In the genomic region with DNA sequence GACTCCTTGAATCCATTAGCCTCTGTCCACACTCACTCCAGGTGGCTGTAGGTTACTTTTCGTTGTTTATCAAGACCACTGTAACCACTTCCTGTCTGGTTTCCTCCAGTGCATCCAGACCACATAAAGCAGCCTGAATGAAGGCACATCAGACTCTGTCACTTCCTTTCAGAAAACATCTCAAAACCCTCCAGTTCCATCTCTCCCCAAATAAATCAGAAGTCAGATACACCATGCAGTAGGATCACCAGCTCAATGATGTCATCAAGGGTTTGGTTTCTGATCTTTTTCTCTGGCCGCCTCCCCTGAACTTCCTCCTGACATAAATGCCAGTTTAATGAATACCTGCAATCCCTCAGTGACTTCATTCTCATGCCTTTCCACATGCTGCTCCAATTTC, we compare ENCODE assay signal across 12 cellular contexts.
A peak's percentile ranks its signal among the peaks of the same experiment; 100 is the strongest.
DNase-seq lines count a peak whose midpoint lies in the region; ATAC-seq and TF ChIP-seq lines count a peak whose summit lies in the region.
"Had no signal": no experiment of that assay in that cellular context is flagged by ENCODE, and none has a peak within 500 bp of the region (broad histone marks: within the 10 kb centered on the region; RNA-seq: fewer than 3 reads in every experiment).

No MANE protein-coding gene starts in this region.

- peak overlapping the region; percentile 14 for H3K27ac Mint-ChIP-seq in activated naive CD8-positive, alpha-beta T cell treated with anti-CD3 and anti-CD28 coated beads, Interleukin-2, amount 10 ng/mL, durations not matched to agents 7 days and 5 days
- H3K27ac Mint-ChIP-seq in activated naive CD8-positive, alpha-beta T cell treated with anti-CD3 and anti-CD28 coated beads for 36 hours = no peak overlapping the region
- H3K27ac Mint-ChIP-seq: activated T-cell treated with anti-CD3 and anti-CD28 coated beads, Interleukin-2, amount 50 U/mL, for 24 hours had no signal

- no peak overlapping the region for H3K4me2 ChIP-seq in SK-N-SH

- H3K9me2 ChIP-seq in SK-N-SH = no peaks in the 10 kb centered on the region

- H3K9me3 Mint-ChIP-seq in activated naive CD8-positive, alpha-beta T cell treated with anti-CD3 and anti-CD28 coated beads, Interleukin-2, amount 10 ng/mL, durations not matched to agents 7 days and 5 days = no peaks in the 10 kb centered on the region
- H3K9me3 Mint-ChIP-seq in activated naive CD8-positive, alpha-beta T cell treated with anti-CD3 and anti-CD28 coated beads for 36 hours = no peaks in the 10 kb centered on the region
- H3K9me3 Mint-ChIP-seq: activated T-cell treated with anti-CD3 and anti-CD28 coated beads, Interleukin-2, amount 50 U/mL, for 24 hours had no signal

- H3K27me3 ChIP-seq in SK-N-SH (ENCODE audit: insufficient read depth) = no peaks in the 10 kb centered on the region
- H3K27me3 ChIP-seq: heart right ventricle had no signal

- no peaks in the 10 kb centered on the region for H3K79me2 ChIP-seq in SK-N-SH (ENCODE audit: insufficient read depth)

- no peak for TF ChIP-seq EP300 in SK-N-SH (IDR thresholded peaks at IDR 0.05; ENCODE audit: borderline replicate concordance in 1 of 2, low read depth in 1 of 2, low read length in 1 of 2)

- no peaks in the 10 kb centered on the region for H3K36me3 ChIP-seq in SK-N-SH (replicated peaks in 1 of 2; ENCODE audit: control insufficient read depth in 1 of 2, insufficient read depth in 2 of 2, low read length in 1 of 2)
- H3K36me3 ChIP-seq: heart right ventricle had no signal

- H3K9ac ChIP-seq in SK-N-SH = no peak overlapping the region

- WGBS in SK-N-SH (ENCODE audit: low lambda C conversion rate) = 43% methylated on average over 2 of the region's 2 CpGs

- no peaks in the 10 kb centered on the region for H4K20me1 ChIP-seq in SK-N-SH (ENCODE audit: insufficient read depth)

- peaks cover 8% of the 10 kb centered on the region for H3K4me1 Mint-ChIP-seq in activated naive CD8-positive, alpha-beta T cell treated with anti-CD3 and anti-CD28 coated beads, Interleukin-2, amount 10 ng/mL, durations not matched to agents 7 days and 5 days
- peaks cover 10% of the 10 kb centered on the region for H3K4me1 Mint-ChIP-seq in activated naive CD8-positive, alpha-beta T cell treated with anti-CD3 and anti-CD28 coated beads for 36 hours

- DNase-seq in activated naive CD8-positive, alpha-beta T cell treated with anti-CD3 and anti-CD28 coated beads, Interleukin-2, amount 10 ng/mL, durations not matched to agents 7 days and 5 days = no peak
- DNase-seq in activated naive CD8-positive, alpha-beta T cell treated with anti-CD3 and anti-CD28 coated beads for 36 hours = no peak
- DNase-seq in M059J (ENCODE audit: low read depth) (peak; percentile 58), SK-N-SH (no peak), DMS53 treated with DMSO at 0.1 percent for 48 hours (lab: John Stamatoyannopoulos, UW; ENCODE audit: unreplicated experiment) (no peak), inferior parietal cortex (ENCODE audit: extremely low spot score) (no peak), NCI-H1105 treated with DMSO at 0.1 percent for 48 hours (lab: John Stamatoyannopoulos, UW) (no peak)
- DNase-seq: activated T-cell treated with anti-CD3 and anti-CD28 coated beads, Interleukin-2, amount 50 U/mL, for 24 hours; heart right ventricle; NCI-H524 treated with DMSO at 0.1 percent for 48 hours had no signal

- peak; percentile 52 for ATAC-seq in activated naive CD8-positive, alpha-beta T cell treated with anti-CD3 and anti-CD28 coated beads, Interleukin-2, amount 10 ng/mL, durations not matched to agents 7 days and 5 days (ENCODE audit: low read depth)
- ATAC-seq in HG02852 (IDR thresholded peaks at IDR 0.05; ENCODE audit: unreplicated experiment) = peak; percentile 58
- ATAC-seq: heart right ventricle; naive thymus-derived CD4-positive, alpha-beta T cell had no signal

- TF ChIP-seq RAD21 in SK-N-SH (IDR thresholded peaks at IDR 0.05; ENCODE audit: low read length) = no peak

- H3K27ac ChIP-seq in SK-N-SH (ENCODE audit: low read depth in 2 of 2, low read length in 1 of 2) = no peak overlapping the region
- H3K27ac ChIP-seq: heart right ventricle had no signal

- H3K9me3 ChIP-seq in SK-N-SH = no peaks in the 10 kb centered on the region
- H3K9me3 ChIP-seq: heart right ventricle had no signal

- H2AFZ ChIP-seq in SK-N-SH (ENCODE audit: low read depth) = no peak overlapping the region

- no peaks in the 10 kb centered on the region for H3K36me3 Mint-ChIP-seq in activated naive CD8-positive, alpha-beta T cell treated with anti-CD3 and anti-CD28 coated beads, Interleukin-2, amount 10 ng/mL, durations not matched to agents 7 days and 5 days
- H3K36me3 Mint-ChIP-seq in activated naive CD8-positive, alpha-beta T cell treated with anti-CD3 and anti-CD28 coated beads for 36 hours = no peaks in the 10 kb centered on the region

- POLR2A ChIA-PET in activated naive CD8-positive, alpha-beta T cell treated with anti-CD3 and anti-CD28 coated beads, Interleukin-2, amount 10 ng/mL, durations not matched to agents 7 days and 5 days (lab: Charles Lee) = no interaction called here
- POLR2A ChIA-PET in SK-N-SH (lab: Yijun Ruan, JAX) = no interaction called here

- TF ChIP-seq CTCF in SK-N-SH (IDR thresholded peaks at IDR 0.05) = no peak

- CTCF ChIA-PET in SK-N-SH (lab: Yijun Ruan, JAX) = no interaction called here

- H3F3A ChIP-seq in SK-N-SH (replicated peaks; ENCODE audit: insufficient read depth) = peaks cover 15% of the 10 kb centered on the region

- H3K4me3 Mint-ChIP-seq in activated naive CD8-positive, alpha-beta T cell treated with anti-CD3 and anti-CD28 coated beads, Interleukin-2, amount 10 ng/mL, durations not matched to agents 7 days and 5 days = no peak overlapping the region
- no peak overlapping the region for H3K4me3 Mint-ChIP-seq in activated naive CD8-positive, alpha-beta T cell treated with anti-CD3 and anti-CD28 coated beads for 36 hours
- H3K4me3 Mint-ChIP-seq: activated T-cell treated with anti-CD3 and anti-CD28 coated beads, Interleukin-2, amount 50 U/mL, for 24 hours had no signal

- no peak overlapping the region for H3K4me3 ChIP-seq in SK-N-SH (ENCODE audit: low read depth in 2 of 2, low read length in 1 of 2)
- H3K4me3 ChIP-seq: heart right ventricle had no signal

- H3K4me1 ChIP-seq in SK-N-SH (ENCODE audit: control insufficient read depth in 1 of 2, insufficient read depth in 2 of 2, low read depth in 1 of 2, low read length in 1 of 2) = peaks cover 0 to 5% of the 10 kb centered on the region in 2 experiments; a peak in 1 of 4 replicates

- H3K27me3 Mint-ChIP-seq in activated naive CD8-positive, alpha-beta T cell treated with anti-CD3 and anti-CD28 coated beads, Interleukin-2, amount 10 ng/mL, durations not matched to agents 7 days and 5 days = no peaks in the 10 kb centered on the region
- H3K27me3 Mint-ChIP-seq in activated naive CD8-positive, alpha-beta T cell treated with anti-CD3 and anti-CD28 coated beads for 36 hours = no peaks in the 10 kb centered on the region
- H3K27me3 Mint-ChIP-seq: activated T-cell treated with anti-CD3 and anti-CD28 coated beads, Interleukin-2, amount 50 U/mL, for 24 hours had no signal

TF ChIP-seq in SK-N-SH, 30 proteins besides CTCF, POLR2A, EP300 and RAD21:
- TF ChIP-seq FOXM1 (IDR thresholded peaks at IDR 0.05; ENCODE audit: low read depth) = no peak
- no peak for TF ChIP-seq RCOR1 (IDR thresholded peaks at IDR 0.05; ENCODE audit: low read length)
- TF ChIP-seq ELF1 (IDR thresholded peaks at IDR 0.05) = no peak
- TF ChIP-seq TCF12 (IDR thresholded peaks at IDR 0.05) = no peak
- no peak for TF ChIP-seq FOXJ3 (CRISPR knock-in tag; IDR thresholded peaks at IDR 0.05)
- TF ChIP-seq EZH2phosphoT487 (IDR thresholded peaks at IDR 0.05; ENCODE audit: borderline replicate concordance, low read depth) = no peak
- no peak for TF ChIP-seq TEAD4 (IDR thresholded peaks at IDR 0.05; ENCODE audit: borderline replicate concordance, insufficient read depth)
